ENCODE assay signal across 1 cellular context in the genomic region with DNA sequence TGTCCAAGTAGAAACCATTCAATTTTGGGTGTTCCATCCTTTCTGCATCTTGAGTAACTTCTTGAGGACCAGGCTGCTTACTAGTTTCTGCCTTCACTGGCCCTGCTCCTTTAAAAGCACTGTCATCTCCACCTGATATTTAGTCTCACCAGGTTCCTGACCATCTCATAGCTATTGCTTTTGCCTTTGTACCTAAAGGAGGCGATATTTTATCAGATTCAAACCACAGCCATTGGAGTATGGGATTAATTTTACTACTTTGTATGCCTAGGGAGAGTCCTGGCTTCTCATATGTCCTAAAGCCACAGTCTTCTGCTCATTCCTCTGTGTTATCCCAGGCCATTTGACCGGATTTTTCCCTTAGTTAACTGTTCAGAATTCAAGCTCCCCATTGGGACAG.
TF ChIP-seq lines count a peak whose summit lies in the region.

No MANE protein-coding gene starts in this region.

TF ChIP-seq in H1, 55 proteins besides CTCF, POLR2A, EP300 and RAD21:
- no peak for TF ChIP-seq CEBPB (IDR thresholded peaks at IDR 0.05; ENCODE audit: low read depth, low read length)
- no peak for TF ChIP-seq CBX5 (IDR thresholded peaks at IDR 0.05; ENCODE audit: low read depth, low read length)
- TF ChIP-seq FOSL1 (IDR thresholded peaks at IDR 0.05; ENCODE audit: insufficient read depth, low read depth, low read length) = no peak
- no peak for TF ChIP-seq BRCA1 (IDR thresholded peaks at IDR 0.05; ENCODE audit: low read depth, low read length)
- no peak for TF ChIP-seq SAP30 (IDR thresholded peaks at IDR 0.05; ENCODE audit: insufficient read depth, insufficient replicate concordance, low read length)
- TF ChIP-seq SIN3A (conservative IDR thresholded peaks at IDR 0.05 in 1 of 2, IDR thresholded peaks at IDR 0.05 in 1 of 2; ENCODE audit: low read depth in 1 of 2, low read length in 2 of 2) = no peak
- no peak for TF ChIP-seq CHD1 (IDR thresholded peaks at IDR 0.05; ENCODE audit: low read depth, low read length)
- no peak for TF ChIP-seq BCL11A (IDR thresholded peaks at IDR 0.05; ENCODE audit: low read depth in 2 of 2, low read length in 2 of 2)
